Comparison of ENCODE assay signal across 1 cellular context in the genomic region with DNA sequence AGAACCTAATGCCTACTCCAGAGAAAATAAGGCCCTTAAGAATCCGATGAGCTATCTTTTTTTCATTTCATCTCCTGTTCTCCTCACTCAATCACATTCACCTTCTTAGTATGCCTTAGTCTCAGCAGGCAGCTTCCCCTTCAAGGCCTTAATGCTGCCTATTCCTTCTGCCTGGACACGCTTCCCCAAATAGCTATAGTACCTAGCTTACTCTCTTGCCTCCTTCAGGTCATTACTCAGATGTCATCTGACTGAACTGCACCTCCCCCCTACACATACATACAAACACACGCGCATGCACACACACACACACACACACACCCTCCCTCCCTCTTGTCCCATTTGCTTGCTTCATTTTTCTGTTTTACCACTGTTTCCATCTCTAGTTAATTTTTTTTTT.
TF ChIP-seq lines count a peak whose summit lies in the region.

No MANE protein-coding gene starts in this region.

TF ChIP-seq in K562, 482 proteins besides CTCF, POLR2A, EP300 and RAD21 (continued from another document):
- TF ChIP-seq, protein P1, sequence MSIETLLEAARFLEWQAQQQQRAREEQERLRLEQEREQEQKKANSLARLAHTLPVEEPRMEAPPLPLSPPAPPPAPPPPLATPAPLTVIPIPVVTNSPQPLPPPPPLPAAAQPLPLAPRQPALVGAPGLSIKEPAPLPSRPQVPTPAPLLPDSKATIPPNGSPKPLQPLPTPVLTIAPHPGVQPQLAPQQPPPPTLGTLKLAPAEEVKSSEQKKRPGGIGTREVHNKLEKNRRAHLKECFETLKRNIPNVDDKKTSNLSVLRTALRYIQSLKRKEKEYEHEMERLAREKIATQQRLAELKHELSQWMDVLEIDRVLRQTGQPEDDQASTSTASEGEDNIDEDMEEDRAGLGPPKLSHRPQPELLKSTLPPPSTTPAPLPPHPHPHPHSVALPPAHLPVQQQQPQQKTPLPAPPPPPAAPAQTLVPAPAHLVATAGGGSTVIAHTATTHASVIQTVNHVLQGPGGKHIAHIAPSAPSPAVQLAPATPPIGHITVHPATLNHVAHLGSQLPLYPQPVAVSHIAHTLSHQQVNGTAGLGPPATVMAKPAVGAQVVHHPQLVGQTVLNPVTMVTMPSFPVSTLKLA (conservative IDR thresholded peaks at IDR 0.05), result no peak
- TF ChIP-seq RBFOX2 (IDR thresholded peaks at IDR 0.05; ENCODE audit: low read depth, low read length) (no peak), SAFB (IDR thresholded peaks at IDR 0.05; ENCODE audit: borderline replicate concordance, low read depth, low read length) (no peak), ZNF586 (CRISPR knock-in tag; conservative IDR thresholded peaks at IDR 0.05) (no peak), SRSF9 (IDR thresholded peaks at IDR 0.05; ENCODE audit: borderline replicate concordance, low read depth, low read length) (no peak), SAFB2 (IDR thresholded peaks at IDR 0.05; ENCODE audit: borderline replicate concordance, low read depth, low read length, severe bottlenecking) (no peak), ZSCAN32 (CRISPR knock-in tag; IDR thresholded peaks at IDR 0.05) (no peak), ZNF780A (CRISPR knock-in tag; IDR thresholded peaks at IDR 0.05) (no peak), YBX1 (IDR thresholded peaks at IDR 0.05) (no peak)
- TF ChIP-seq, protein P2, sequence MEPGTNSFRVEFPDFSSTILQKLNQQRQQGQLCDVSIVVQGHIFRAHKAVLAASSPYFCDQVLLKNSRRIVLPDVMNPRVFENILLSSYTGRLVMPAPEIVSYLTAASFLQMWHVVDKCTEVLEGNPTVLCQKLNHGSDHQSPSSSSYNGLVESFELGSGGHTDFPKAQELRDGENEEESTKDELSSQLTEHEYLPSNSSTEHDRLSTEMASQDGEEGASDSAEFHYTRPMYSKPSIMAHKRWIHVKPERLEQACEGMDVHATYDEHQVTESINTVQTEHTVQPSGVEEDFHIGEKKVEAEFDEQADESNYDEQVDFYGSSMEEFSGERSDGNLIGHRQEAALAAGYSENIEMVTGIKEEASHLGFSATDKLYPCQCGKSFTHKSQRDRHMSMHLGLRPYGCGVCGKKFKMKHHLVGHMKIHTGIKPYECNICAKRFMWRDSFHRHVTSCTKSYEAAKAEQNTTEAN (CRISPR knock-in tag; IDR thresholded peaks at IDR 0.05), result no peak
- TF ChIP-seq, protein P3, sequence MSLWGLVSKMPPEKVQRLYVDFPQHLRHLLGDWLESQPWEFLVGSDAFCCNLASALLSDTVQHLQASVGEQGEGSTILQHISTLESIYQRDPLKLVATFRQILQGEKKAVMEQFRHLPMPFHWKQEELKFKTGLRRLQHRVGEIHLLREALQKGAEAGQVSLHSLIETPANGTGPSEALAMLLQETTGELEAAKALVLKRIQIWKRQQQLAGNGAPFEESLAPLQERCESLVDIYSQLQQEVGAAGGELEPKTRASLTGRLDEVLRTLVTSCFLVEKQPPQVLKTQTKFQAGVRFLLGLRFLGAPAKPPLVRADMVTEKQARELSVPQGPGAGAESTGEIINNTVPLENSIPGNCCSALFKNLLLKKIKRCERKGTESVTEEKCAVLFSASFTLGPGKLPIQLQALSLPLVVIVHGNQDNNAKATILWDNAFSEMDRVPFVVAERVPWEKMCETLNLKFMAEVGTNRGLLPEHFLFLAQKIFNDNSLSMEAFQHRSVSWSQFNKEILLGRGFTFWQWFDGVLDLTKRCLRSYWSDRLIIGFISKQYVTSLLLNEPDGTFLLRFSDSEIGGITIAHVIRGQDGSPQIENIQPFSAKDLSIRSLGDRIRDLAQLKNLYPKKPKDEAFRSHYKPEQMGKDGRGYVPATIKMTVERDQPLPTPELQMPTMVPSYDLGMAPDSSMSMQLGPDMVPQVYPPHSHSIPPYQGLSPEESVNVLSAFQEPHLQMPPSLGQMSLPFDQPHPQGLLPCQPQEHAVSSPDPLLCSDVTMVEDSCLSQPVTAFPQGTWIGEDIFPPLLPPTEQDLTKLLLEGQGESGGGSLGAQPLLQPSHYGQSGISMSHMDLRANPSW (CRISPR knock-in tag; IDR thresholded peaks at IDR 0.05), result no peak
